ENCODE assay signal across 22 cellular contexts in genomic region chr11:67349927-67350465, GRCh38. TPM values are rescaled to one million over a fixed set of nuclear protein-coding genes. Genes with fewer than 3 reads are reported as not detected.
DNase-seq lines count a peak whose midpoint lies in the region; ATAC-seq, FAIRE-seq and TF ChIP-seq lines count a peak whose summit lies in the region.
"Had no signal": no experiment of that assay in that cellular context is flagged by ENCODE, and none has a peak within 500 bp of the region (broad histone marks: within the 10 kb centered on the region; RNA-seq: fewer than 3 reads in every experiment).

No MANE protein-coding gene starts in this region.

- H3K27ac Mint-ChIP-seq in Caco-2 (ENCODE audit: unreplicated experiment) (peak overlapping the region; percentile 5), nephron progenitor cell (no peak overlapping the region)

- peak overlapping the region in 1 of 2 experiments; percentile 67; a peak in 3 of 6 replicates for H3K27ac ChIP-seq in A549
- no peak overlapping the region for H3K27ac ChIP-seq in thyroid gland
- H3K27ac ChIP-seq: suprapubic skin had no signal

- no peak for TF ChIP-seq RAD21 in A549 (conservative IDR thresholded peaks at IDR 0.05 in 1 of 2, IDR thresholded peaks at IDR 0.05 in 1 of 2)

- H3K9me3 Mint-ChIP-seq in Caco-2 (ENCODE audit: unreplicated experiment) (no peaks in the 10 kb centered on the region), nephron progenitor cell (no peaks in the 10 kb centered on the region)

- H3K4me3 Mint-ChIP-seq in Caco-2 (ENCODE audit: unreplicated experiment) (no peak overlapping the region), nephron progenitor cell (no peak overlapping the region)

- H3K4me2 ChIP-seq in A549: peak overlapping the region; percentile 9; the same call in 1 of the 3 replicates

- H3K36me3 ChIP-seq in Caco-2 (ENCODE audit: control insufficient read depth, insufficient read depth, low read length) (no peaks in the 10 kb centered on the region), thyroid gland (no peaks in the 10 kb centered on the region)
- H3K36me3 ChIP-seq: suprapubic skin had no signal

- DNase-seq in A549 (ENCODE audit: low read depth in 1 of 2, low spot score in 1 of 2) (no peak), Caco-2 (no peak), RPMI8226 (peak; percentile 54), germinal center (ENCODE audit: low spot score) (peak; percentile 17), NCI-H510A treated with DMSO at 0.1 percent for 48 hours (lab: John Stamatoyannopoulos, UW) (no peak), thyroid gland (no peak), nephron progenitor cell (no peak)
- DNase-seq: activated CD4-positive, CD25-positive, alpha-beta regulatory T cell; activated CD8-positive, alpha-beta memory T cell treated with anti-CD3 and anti-CD28 coated beads for 24 hours; erythroblast; foreskin melanocyte; left cardiac atrium; NCI-H526 treated with DMSO at 0.1 percent for 48 hours; OCI-M1; stimulated activated CD8-positive, alpha-beta memory T cell treated with anti-CD3 and anti-CD28 coated beads, Interleukin-4, amount 100 ng/mL, for 48 hours had no signal

- TF ChIP-seq CTCF in A549 (IDR thresholded peaks at IDR 0.05) (no peak), Caco-2 (IDR thresholded peaks at IDR 0.05; ENCODE audit: insufficient read depth in 1 of 2, low read depth in 1 of 2, low read length in 1 of 2, severe bottlenecking in 1 of 2, unreplicated experiment in 1 of 2) (no peak), thyroid gland (IDR thresholded peaks at IDR 0.05) (no peak), nephron progenitor cell (IDR thresholded peaks at IDR 0.05) (no peak)

- H3K27me3 Mint-ChIP-seq in Caco-2 (ENCODE audit: insufficient read depth, unreplicated experiment) (no peaks in the 10 kb centered on the region), nephron progenitor cell (ENCODE audit: low read depth, poor library complexity) (peaks cover 9% of the 10 kb centered on the region)

- ATAC-seq in A549: no peak
- ATAC-seq in GM18858 (IDR thresholded peaks at IDR 0.05; ENCODE audit: unreplicated experiment): no peak
- ATAC-seq: left cardiac atrium had no signal

- BruUV-seq in Caco-2 (replicated peaks; lab: Mats Ljungman, UMichigan): no TSS peak

- intact Hi-C loops in Caco-2 (cut with micrococcal nuclease; ENCODE audit: unreplicated experiment) (loop anchor here (5.0 kb wide), 1 partner anchor 232 kb away; the partner anchor contains the start of gene GSTP1), thyroid gland (cut with DNase I) (loop anchor here (5.0 to 10.0 kb wide), 2 partner anchors 32 to 155 kb away; partner anchors contain the start of genes CDK2AP2 and PITPNM1)

- H3K4me1 Mint-ChIP-seq in Caco-2 (ENCODE audit: low read depth, unreplicated experiment) (peaks cover 41% of the 10 kb centered on the region), nephron progenitor cell (peaks cover 57% of the 10 kb centered on the region)

- H3K4me3 ChIP-seq in A549 (no peak overlapping the region), Caco-2 (ENCODE audit: low read depth, low read length) (no peak overlapping the region), thyroid gland (replicated peaks in 1 of 3) (no peak overlapping the region)
- H3K4me3 ChIP-seq: suprapubic skin had no signal

- 90% methylated on average over 4 of the region's 4 CpGs for WGBS in A549 (ENCODE audit: missing lambda C conversion rate)
- WGBS in thyroid gland, 2 donors: 87 to 91% methylated on average over 4 of the region's 4 CpGs

- TF ChIP-seq EP300 in A549 (IDR thresholded peaks at IDR 0.05): no peak

- H3K27me3 ChIP-seq in Caco-2 (replicated peaks; ENCODE audit: control insufficient read depth, insufficient read depth, low read length): no peaks in the 10 kb centered on the region
- no peaks in the 10 kb centered on the region for H3K27me3 ChIP-seq in thyroid gland
- H3K27me3 ChIP-seq: suprapubic skin had no signal

- no peaks in the 10 kb centered on the region for H3K9me3 ChIP-seq in A549
- H3K9me3 ChIP-seq in Caco-2: no peaks in the 10 kb centered on the region
- H3K9me3 ChIP-seq in thyroid gland: no peaks in the 10 kb centered on the region
- H3K9me3 ChIP-seq: suprapubic skin had no signal

- H3K4me1 ChIP-seq in A549: peaks cover 84% of the 10 kb centered on the region
- peaks cover 53% of the 10 kb centered on the region for H3K4me1 ChIP-seq in Caco-2
- peaks cover 27 to 47% of the 10 kb centered on the region in 2 donors for H3K4me1 ChIP-seq in thyroid gland

- CTCF ChIA-PET in A549 (lab: Yijun Ruan, JAX) (interaction anchor here (1.8 to 20.0 kb wide), 11 partner anchors 12 to 139 kb away, joined by 3 to 1913 read pairs (median 7); partner anchors contain the start of genes CLCF1, PPP1CA, PTPRCAP and RAD9A), Caco-2 (lab: Charles Lee) (interaction anchor here (0.6 to 17.9 kb wide), 2 partner anchors 29 to 44 kb away, joined by 3 to 775 read pairs; partner anchors contain the start of gene CLCF1)

- POLR2A ChIA-PET in A549 (lab: Yijun Ruan, JAX) (interaction anchor here (1.1 to 8.3 kb wide), 3 partner anchors 11 to 24 kb away, joined by 8 to 172 read pairs (median 10); partner anchors contain the start of gene CLCF1), Caco-2 (lab: Charles Lee) (interaction anchor here (0.9 kb wide), 1 partner anchor 24 kb away, joined by 4 read pairs; no protein-coding TSS in a partner anchor)

- no peak for FAIRE-seq in A549 (lab: Jason Lieb, UNC)
- FAIRE-seq: bronchial epithelial cell, D721Med, GM19239, HTR-8/SVneo had no signal

- peaks cover 17% of the 10 kb centered on the region for H3K36me3 Mint-ChIP-seq in Caco-2 (ENCODE audit: insufficient read depth, unreplicated experiment)
- no peaks in the 10 kb centered on the region for H3K36me3 Mint-ChIP-seq in nephron progenitor cell (ENCODE audit: low read depth)

- TF ChIP-seq POLR2A in A549 (IDR thresholded peaks at IDR 0.05; ENCODE audit: low read length) (no peak), thyroid gland (IDR thresholded peaks at IDR 0.05) (no peak)

TF ChIP-seq in A549, 52 proteins besides CTCF, POLR2A, EP300 and RAD21:
- no peak for TF ChIP-seq ELK1 (IDR thresholded peaks at IDR 0.05; ENCODE audit: low read depth, low read length)
- 0 out of 5 replicates have a peak, but pooled peaks of 1 of the 2 experiments have one; percentile 41 for TF ChIP-seq JUN (IDR thresholded peaks at IDR 0.05)
- TF ChIP-seq SREBF2 (IDR thresholded peaks at IDR 0.05): no peak

RNA-seq across cellular contexts. Expression of gene POLD4, which starts 3.4 kb away (rescaled TPM):
- 140 and 157 TPM in 2 replicates for polyA plus RNA-seq in A549 (2011; rRNA removed)
- 213 and 248 TPM in 2 replicates for polyA plus RNA-seq in A549 (2012; cell fraction: cytosol; rRNA removed)
- polyA plus RNA-seq in A549 (2012; cell fraction: nucleus; rRNA removed): 283 and 303 TPM in 2 replicates
- 131 to 159 TPM (median 148 TPM) in 3 replicates for polyA plus RNA-seq in A549 (2017; fragmentation: RNase III; extraction: RNeasy Plus Mini Kit Qiagen cat#74134 plus additional on column Dnase treatment)
- polyA minus RNA-seq in A549 (2011; rRNA and poly(A)+ RNA removed): 45.2 and 61.1 TPM in 2 replicates
- 29.8 and 30.8 TPM in 2 replicates for total RNA-seq in Caco-2 (2022)
- total RNA-seq in thyroid gland: 100 to 1,000 TPM in 1 of 4 donors, 10 to 100 TPM in 3; 38.6 to 105 (median 60.6) TPM

RNA-seq across cellular contexts. Expression of gene CLCF1, which starts 23.4 kb away (rescaled TPM):
- polyA plus RNA-seq in A549 (2011; rRNA removed) (23.9 and 25.8 TPM in 2 replicates), A549 (2017; fragmentation: RNase III; extraction: RNeasy Plus Mini Kit Qiagen cat#74134 plus additional on column Dnase treatment) (31.0 to 37.1 TPM (median 36.0 TPM) in 3 replicates)
- 75.7 and 103 TPM in 2 replicates for polyA plus RNA-seq in A549 (2012; cell fraction: cytosol; rRNA removed)
- 204 and 212 TPM in 2 replicates for polyA plus RNA-seq in A549 (2012; cell fraction: nucleus; rRNA removed)
- 14.6 and 17.5 TPM in 2 replicates for polyA minus RNA-seq in A549 (2011; rRNA and poly(A)+ RNA removed)
- total RNA-seq in Caco-2 (2022) (4.5 and 5.8 TPM in 2 replicates), thyroid gland (1 to 10 TPM; 4.3 to 9.4 (median 6.9) TPM)
- total RNA-seq: SK-MEL-5 had no signal

RNA-seq across cellular contexts. Expression of gene RAD9A, which starts 41.8 kb away (rescaled TPM):
- polyA plus RNA-seq in A549 (2011; rRNA removed) (19.0 and 19.6 TPM in 2 replicates), A549 (2017; fragmentation: RNase III; extraction: RNeasy Plus Mini Kit Qiagen cat#74134 plus additional on column Dnase treatment) (41.6 to 43.7 TPM (median 43.0 TPM) in 3 replicates)
- 56.6 and 74.8 TPM in 2 replicates for polyA plus RNA-seq in A549 (2012; cell fraction: cytosol; rRNA removed)
- polyA plus RNA-seq in A549 (2012; cell fraction: nucleus; rRNA removed): 286 and 297 TPM in 2 replicates
- 12.8 and 14.6 TPM in 2 replicates for polyA minus RNA-seq in A549 (2011; rRNA and poly(A)+ RNA removed)
- total RNA-seq in Caco-2 (2022) (55.1 and 63.5 TPM in 2 replicates), thyroid gland (10 to 100 TPM; 22.7 to 38.0 (median 31.0) TPM)

RNA-seq across cellular contexts. Expression of gene SSH3, which starts 46.7 kb away (rescaled TPM):
- 13.7 and 13.9 TPM in 2 replicates for polyA plus RNA-seq in A549 (2011; rRNA removed)
- 16.4 and 20.2 TPM in 2 replicates for polyA plus RNA-seq in A549 (2012; cell fraction: cytosol; rRNA removed)
- polyA plus RNA-seq in A549 (2012; cell fraction: nucleus; rRNA removed): 66.0 and 81.7 TPM in 2 replicates
- 18.6 to 24.1 TPM (median 23.8 TPM) in 3 replicates for polyA plus RNA-seq in A549 (2017; fragmentation: RNase III; extraction: RNeasy Plus Mini Kit Qiagen cat#74134 plus additional on column Dnase treatment)
- polyA minus RNA-seq in A549 (2011; rRNA and poly(A)+ RNA removed): 11.2 TPM in 2 replicates
- 81.2 and 89.6 TPM in 2 replicates for total RNA-seq in Caco-2 (2022)
- total RNA-seq in thyroid gland: 10 to 100 TPM; 50.5 to 59.9 (median 54.4) TPM

RNA-seq across cellular contexts. Expression of gene PPP1CA, which starts 51.7 kb away (rescaled TPM):
- polyA plus RNA-seq in A549 (2011; rRNA removed) (174 and 178 TPM in 2 replicates), A549 (2017; fragmentation: RNase III; extraction: RNeasy Plus Mini Kit Qiagen cat#74134 plus additional on column Dnase treatment) (200 to 208 TPM (median 205 TPM) in 3 replicates)
- 405 and 423 TPM in 2 replicates for polyA plus RNA-seq in A549 (2012; cell fraction: cytosol; rRNA removed)
- polyA plus RNA-seq in A549 (2012; cell fraction: nucleus; rRNA removed): 324 and 334 TPM in 2 replicates
- 239 and 243 TPM in 2 replicates for polyA minus RNA-seq in A549 (2011; rRNA and poly(A)+ RNA removed)
- total RNA-seq in Caco-2 (2022) (384 and 389 TPM in 2 replicates), thyroid gland (100 to 1,000 TPM; 164 to 216 (median 191) TPM)

Comparison
In these comparisons a context has a peak if more than half of its experiments do, and no peak if none do; other contexts are left out.
1. DNase-seq: peak in RPMI8226 (single experiment) and germinal center (single experiment); none in A549 (0 of 2), Caco-2 (0 of 2), NCI-H510A treated with DMSO at 0.1 percent for 48 hours (single experiment), thyroid gland (0 of 2) and nephron progenitor cell (single experiment).